In genomic region chr10:17162828-17163227, GRCh38 we compare ENCODE assay signal across 16 cellular contexts. TPM values are rescaled to one million over a fixed set of nuclear protein-coding genes. Genes with fewer than 3 reads are reported as not detected.
DNase-seq lines count a peak whose midpoint lies in the region; ATAC-seq and TF ChIP-seq lines count a peak whose summit lies in the region.
"Had no signal": no experiment of that assay in that cellular context is flagged by ENCODE, and none has a peak within 500 bp of the region (broad histone marks: within the 10 kb centered on the region; RNA-seq: fewer than 3 reads in every experiment).

No MANE protein-coding gene starts in this region.

- no peak overlapping the region for H3K23ac ChIP-seq in IMR-90 (ENCODE audit: low read depth, low read length)

- CTCF ChIA-PET in IMR-90 (lab: Yijun Ruan, JAX), result no interaction called here

- no peak overlapping the region for H3K4me2 ChIP-seq in IMR-90 (ENCODE audit: low read depth, low read length)

- TF ChIP-seq CTCF in IMR-90 (conservative IDR thresholded peaks at IDR 0.05; ENCODE audit: low read depth, low read length), result no peak
- TF ChIP-seq CTCF in ascending aorta (IDR thresholded peaks at IDR 0.05), result no peak
- TF ChIP-seq CTCF in choroid plexus epithelial cell (conservative IDR thresholded peaks at IDR 0.05; ENCODE audit: low read depth, low read length), result no peak
- TF ChIP-seq CTCF in foreskin fibroblast (IDR thresholded peaks at IDR 0.05; ENCODE audit: low read depth, low read length), result no peak

- no peak overlapping the region for H3K27ac ChIP-seq in IMR-90 (ENCODE audit: insufficient read depth, low read length)
- H3K27ac ChIP-seq in ascending aorta, result peak overlapping the region; percentile 28 to 46
- H3K27ac ChIP-seq in aorta (ENCODE audit: low read depth in 1 of 2, low read length in 2 of 2), result peak overlapping the region; percentile 23 to 57
- H3K27ac ChIP-seq: GM23248 had no signal

- no peak overlapping the region for H4K91ac ChIP-seq in IMR-90 (ENCODE audit: insufficient read depth, low read depth, low read length)

- POLR2A ChIA-PET in IMR-90 (lab: Charles Lee; ENCODE audit: unreplicated experiment), result no interaction called here

- TF ChIP-seq RAD21 in IMR-90 (IDR thresholded peaks at IDR 0.05; ENCODE audit: low read length), result no peak

- no TSS peak for BruUV-seq in IMR-90 (replicated peaks; lab: Mats Ljungman, UMichigan)

- H3K27me3 ChIP-seq in IMR-90 (ENCODE audit: control insufficient read depth, insufficient read depth, low read length) (no peaks in the 10 kb centered on the region), ascending aorta (no peaks in the 10 kb centered on the region), aorta (ENCODE audit: control insufficient read depth in 1 of 2, insufficient read depth in 2 of 2, low read length in 1 of 2) (no peaks in the 10 kb centered on the region)

- dilution Hi-C loops in IMR-90 (cut with HindIII; ENCODE audit: low sequenced_read_pairs, unreplicated experiment), result no loop called here

- H3K4ac ChIP-seq in IMR-90 (ENCODE audit: low read depth, low read length), result no peak overlapping the region

- no peaks in the 10 kb centered on the region for H3K4me1 ChIP-seq in IMR-90 (ENCODE audit: control insufficient read depth, insufficient read depth, low read length)
- H3K4me1 ChIP-seq in ascending aorta, result peaks cover 0 to 7% of the 10 kb centered on the region in 2 donors
- no peaks in the 10 kb centered on the region for H3K4me1 ChIP-seq in aorta (ENCODE audit: control insufficient read depth in 1 of 2, insufficient read depth in 2 of 2, low read length in 2 of 2)

- H3K27ac Mint-ChIP-seq in activated T-helper 2 cell treated with anti-CD3 and anti-CD28 coated beads, Interferon-gamma antibody, Interleukin-2, Interleukin-4, amounts not matched to agents 10 μg/mL and 5 μg/mL and 100 μg/mL, durations not matched to agents 14 hours and 24 hours and 36 hours, result no peak overlapping the region
- H3K27ac Mint-ChIP-seq: CD8-positive, alpha-beta T cell had no signal

- H2BK15ac ChIP-seq in IMR-90 (ENCODE audit: low read depth, low read length), result no peak overlapping the region

- no peak overlapping the region for H2BK20ac ChIP-seq in IMR-90 (ENCODE audit: low read depth, low read length)

- ATAC-seq in IMR-90 (ENCODE audit: low read depth) (no peak), aorta (ENCODE audit: low FRiP score) (no peak)
- ATAC-seq: CD8-positive, alpha-beta T cell had no signal

- no peak overlapping the region for H4K8ac ChIP-seq in IMR-90 (ENCODE audit: low read depth in 2 of 2, low read length in 2 of 2)

- no peak overlapping the region for H2AFZ ChIP-seq in IMR-90 (replicated peaks; ENCODE audit: low read length, poor library complexity)
- H2AFZ ChIP-seq: GM23248 had no signal

- intact Hi-C loops in IMR-90 (cut with micrococcal nuclease) (no loop called here), ascending aorta (cut with DNase I) (no loop called here), aorta (cut with DNase I) (no loop called here)
- intact Hi-C loops in activated T-helper 2 cell treated with anti-CD3 and anti-CD28 coated beads, Interferon-gamma antibody, Interleukin-2, Interleukin-4, amounts not matched to agents 10 μg/mL and 5 μg/mL and 100 μg/mL, durations not matched to agents 14 hours and 24 hours and 36 hours (cut with micrococcal nuclease), result no loop called here

- H3K36me3 Mint-ChIP-seq in activated T-helper 2 cell treated with anti-CD3 and anti-CD28 coated beads, Interferon-gamma antibody, Interleukin-2, Interleukin-4, amounts not matched to agents 10 μg/mL and 5 μg/mL and 100 μg/mL, durations not matched to agents 14 hours and 24 hours and 36 hours (ENCODE audit: low read depth), result no peaks in the 10 kb centered on the region

- no peak overlapping the region for H3K4me3 ChIP-seq in IMR-90 (ENCODE audit: insufficient read depth, low read depth, low read length)
- no peak overlapping the region for H3K4me3 ChIP-seq in ascending aorta
- H3K4me3 ChIP-seq in choroid plexus epithelial cell (ENCODE audit: low read depth, low read length), result no peak overlapping the region
- H3K4me3 ChIP-seq in aorta (ENCODE audit: low read length in 2 of 2), result no peak overlapping the region
- no peak overlapping the region for H3K4me3 ChIP-seq in foreskin fibroblast (ENCODE audit: low read depth in 1 of 2, low read length in 2 of 2)
- H3K4me3 ChIP-seq: GM23248 had no signal

- H2AK9ac ChIP-seq in IMR-90 (replicated peaks; ENCODE audit: low read depth, low read length, poor library complexity), result no peak overlapping the region

- H3K9me3 ChIP-seq in IMR-90 (ENCODE audit: control insufficient read depth, insufficient read depth, low read length), result no peaks in the 10 kb centered on the region
- H3K9me3 ChIP-seq in ascending aorta, result no peaks in the 10 kb centered on the region
- H3K9me3 ChIP-seq in aorta (ENCODE audit: control insufficient read depth, low read length), result no peaks in the 10 kb centered on the region

- DNase-seq in IMR-90 (no peak), ascending aorta (ENCODE audit: low spot score in 2 of 2) (no peak), choroid plexus epithelial cell (ENCODE audit: low read depth) (peak; percentile 56), aorta (no peak), kidney glomerular epithelial cell (lab: John Stamatoyannopoulos, UW) (no peak), kidney tubule cell (ENCODE audit: low spot score) (no peak), foreskin fibroblast (no peak)
- no peak for DNase-seq in activated T-helper 2 cell treated with anti-CD3 and anti-CD28 coated beads, Interferon-gamma antibody, Interleukin-2, Interleukin-4, amounts not matched to agents 10 μg/mL and 5 μg/mL and 100 μg/mL, durations not matched to agents 14 hours and 24 hours and 36 hours (ENCODE audit: low spot score)
- DNase-seq: CD8-positive, alpha-beta T cell; COR-L47; DMS153; DMS79 treated with DMSO at 0.1 percent for 48 hours; EL; GM23248; H7 had no signal

- H3K27me3 Mint-ChIP-seq in activated T-helper 2 cell treated with anti-CD3 and anti-CD28 coated beads, Interferon-gamma antibody, Interleukin-2, Interleukin-4, amounts not matched to agents 10 μg/mL and 5 μg/mL and 100 μg/mL, durations not matched to agents 14 hours and 24 hours and 36 hours (ENCODE audit: low read depth), result no peaks in the 10 kb centered on the region

- no peak overlapping the region for H4K5ac ChIP-seq in IMR-90 (ENCODE audit: low read depth, low read length)

- H3K4me1 Mint-ChIP-seq in activated T-helper 2 cell treated with anti-CD3 and anti-CD28 coated beads, Interferon-gamma antibody, Interleukin-2, Interleukin-4, amounts not matched to agents 10 μg/mL and 5 μg/mL and 100 μg/mL, durations not matched to agents 14 hours and 24 hours and 36 hours (ENCODE audit: low read depth), result no peaks in the 10 kb centered on the region
- H3K4me1 Mint-ChIP-seq: CD14-positive monocyte had no signal

- H2BK5ac ChIP-seq in IMR-90 (ENCODE audit: low read depth, low read length, poor library complexity, severe bottlenecking), result no peak overlapping the region

- H3K9me3 Mint-ChIP-seq in activated T-helper 2 cell treated with anti-CD3 and anti-CD28 coated beads, Interferon-gamma antibody, Interleukin-2, Interleukin-4, amounts not matched to agents 10 μg/mL and 5 μg/mL and 100 μg/mL, durations not matched to agents 14 hours and 24 hours and 36 hours, result no peaks in the 10 kb centered on the region
- H3K9me3 Mint-ChIP-seq: CD8-positive, alpha-beta T cell had no signal

- H3K56ac ChIP-seq in IMR-90 (ENCODE audit: extremely low read depth, insufficient read depth, low read length), result no peak overlapping the region

- WGBS in IMR-90 (ENCODE audit: extremely low coverage in 2 of 2, insufficient read length in 1 of 2), 2 experiments, result no CpG with 5 or more reads among the region's 2 CpGs
- WGBS in aorta, 2 donors, result 3 to 7% methylated on average over 2 of the region's 2 CpGs

- no peak overlapping the region for H2BK120ac ChIP-seq in IMR-90 (ENCODE audit: low read depth, low read length)

- H3K4me3 Mint-ChIP-seq in activated T-helper 2 cell treated with anti-CD3 and anti-CD28 coated beads, Interferon-gamma antibody, Interleukin-2, Interleukin-4, amounts not matched to agents 10 μg/mL and 5 μg/mL and 100 μg/mL, durations not matched to agents 14 hours and 24 hours and 36 hours (ENCODE audit: low read depth), result no peak overlapping the region
- H3K4me3 Mint-ChIP-seq: CD14-positive monocyte; CD8-positive, alpha-beta T cell had no signal

- H3K14ac ChIP-seq in IMR-90 (replicated peaks; ENCODE audit: low read depth, low read length), result peak overlapping the region; percentile 4; the same call in 1 of the 2 replicates

- TF ChIP-seq POLR2A in IMR-90 (IDR thresholded peaks at IDR 0.05; ENCODE audit: low read depth, low read length), result no peak

- H3K36me3 ChIP-seq in IMR-90 (ENCODE audit: control insufficient read depth, insufficient read depth, low read length), result no peaks in the 10 kb centered on the region
- H3K36me3 ChIP-seq in ascending aorta, result no peaks in the 10 kb centered on the region
- no peaks in the 10 kb centered on the region for H3K36me3 ChIP-seq in aorta (ENCODE audit: control insufficient read depth in 1 of 2, insufficient read depth in 2 of 2, low read length in 1 of 2)

- in situ Hi-C loops in IMR-90 (cut with MboI; ENCODE audit: low sequenced_read_pairs), result no loop called here

- H3K79me1 ChIP-seq in IMR-90 (ENCODE audit: low read depth in 1 of 2, low read length in 2 of 2), result no peaks in the 10 kb centered on the region; a peak in 1 of 4 replicates

- H3K18ac ChIP-seq in IMR-90 (ENCODE audit: low read depth, low read length), result no peak overlapping the region

- H2AK5ac ChIP-seq in IMR-90 (ENCODE audit: low read depth, low read length), result no peak overlapping the region

- H4K20me1 ChIP-seq in IMR-90 (ENCODE audit: insufficient read depth, low read length), result no peaks in the 10 kb centered on the region

- no peak overlapping the region for H3K9ac ChIP-seq in IMR-90 (ENCODE audit: low read depth, low read length)
- H3K9ac ChIP-seq: GM23248 had no signal

- 0 out of 2 replicates have a peak, but pooled peaks cover 3% of the 10 kb centered on the region for H3K9me1 ChIP-seq in IMR-90 (ENCODE audit: insufficient read depth, low read length)

RNA-seq across cellular contexts. Expression of gene CUBN, which starts 33.2 kb away (rescaled TPM):
- total RNA-seq in IMR-90 (2012; rRNA removed) (0.54 and 0.83 TPM in 2 replicates), ascending aorta (6.8 TPM), aorta (1 to 10 TPM; 3.7 to 5.2 TPM)
- polyA plus RNA-seq in IMR-90 (2012; rRNA removed) (0.10 and 0.19 TPM in 2 replicates), aorta (1 to 10 TPM in 1 of 2 donors, under 1 TPM in 1; 0.13 to 1.5 TPM)
- 0.02 and 0.08 TPM in 2 replicates for polyA plus RNA-seq in IMR-90 (2012; cell fraction: cytosol; rRNA removed)
- polyA plus RNA-seq in IMR-90 (2012; cell fraction: nucleus; rRNA removed; ENCODE audit: low replicate concordance), result 0.21 and 1.1 TPM in 2 replicates
- 0.11 and 0.30 TPM in 2 replicates for total RNA-seq in activated T-helper 2 cell treated with anti-CD3 and anti-CD28 coated beads, Interferon-gamma antibody, Interleukin-2, Interleukin-4, amounts not matched to agents 10 μg/mL and 5 μg/mL and 100 μg/mL, durations not matched to agents 14 hours and 24 hours and 36 hours
- polyA plus RNA-seq: CD14-positive monocyte had no signal

RNA-seq across cellular contexts. Expression of gene TRDMT1, which starts 38.6 kb away (rescaled TPM):
- total RNA-seq in IMR-90 (2012; rRNA removed), result 4.7 and 6.7 TPM in 2 replicates
- polyA plus RNA-seq in IMR-90 (2012; rRNA removed), result 2.1 and 2.2 TPM in 2 replicates
- polyA plus RNA-seq in IMR-90 (2012; cell fraction: cytosol; rRNA removed), result 0.90 and 4.7 TPM in 2 replicates
- 0.49 and 4.0 TPM in 2 replicates for polyA plus RNA-seq in IMR-90 (2012; cell fraction: nucleus; rRNA removed; ENCODE audit: low replicate concordance)
- total RNA-seq in ascending aorta, result 5.7 TPM
- total RNA-seq in aorta, result 10 to 100 TPM; 13.4 to 15.2 TPM
- polyA plus RNA-seq in aorta, result 1 to 10 TPM; 4.8 to 5.2 TPM
- 3.2 and 4.2 TPM in 2 replicates for total RNA-seq in activated T-helper 2 cell treated with anti-CD3 and anti-CD28 coated beads, Interferon-gamma antibody, Interleukin-2, Interleukin-4, amounts not matched to agents 10 μg/mL and 5 μg/mL and 100 μg/mL, durations not matched to agents 14 hours and 24 hours and 36 hours
